12 cellular contexts compared by ENCODE assay signal in genomic region chr7:114415054-114415997, GRCh38. TPM values are rescaled to one million over a fixed set of nuclear protein-coding genes. Genes with fewer than 3 reads are reported as not detected.
A peak's percentile ranks its signal among the peaks of the same experiment; 100 is the strongest.
DNase-seq lines count a peak whose midpoint lies in the region; ATAC-seq and TF ChIP-seq lines count a peak whose summit lies in the region.
"Had no signal": no experiment of that assay in that cellular context is flagged by ENCODE, and none has a peak within 500 bp of the region (broad histone marks: within the 10 kb centered on the region; RNA-seq: fewer than 3 reads in every experiment).

No MANE protein-coding gene starts in this region.

- H3K79me2 ChIP-seq in OCI-LY3 (ENCODE audit: low read length) = no peaks in the 10 kb centered on the region

- H3K4me1 ChIP-seq in OCI-LY3 (ENCODE audit: low read length) (peaks cover 41% of the 10 kb centered on the region), psoas muscle (peaks cover 33% of the 10 kb centered on the region)

- H2AFZ ChIP-seq in OCI-LY3 (ENCODE audit: low read depth, low read length) = peak overlapping the region; percentile 61

- WGBS in psoas muscle, 3 donors = 6 to 10% (median 8%) methylated on average over 14 of the region's 14 CpGs

- no peaks in the 10 kb centered on the region for H3K9me3 Mint-ChIP-seq in natural killer cell treated with Interleukin-12 subunit alpha and Interleukin-12 subunit beta and Interleukin-15 and Interleukin-18, amount 100 ng/mL, for 72 hours
- no peaks in the 10 kb centered on the region for H3K9me3 Mint-ChIP-seq in progenitor cell of endocrine pancreas (ENCODE audit: low read depth)
- H3K9me3 Mint-ChIP-seq: HFFc6 had no signal

- H3K4me2 ChIP-seq in OCI-LY3 (ENCODE audit: low read length) = peak overlapping the region; percentile 91

- no peak for TF ChIP-seq CTCF in OCI-LY3 (IDR thresholded peaks at IDR 0.05; ENCODE audit: low read depth, low read length)
- no peak for TF ChIP-seq CTCF in fibroblast of pulmonary artery (IDR thresholded peaks at IDR 0.05; ENCODE audit: low read length, missing control alignments)
- no peak for TF ChIP-seq CTCF in psoas muscle (IDR thresholded peaks at IDR 0.05)
- no peak for TF ChIP-seq CTCF in progenitor cell of endocrine pancreas (IDR thresholded peaks at IDR 0.05; ENCODE audit: unreplicated experiment)

- H3K27ac ChIP-seq in OCI-LY3 (ENCODE audit: low read length) = no peak overlapping the region
- peak overlapping the region; percentile 88 for H3K27ac ChIP-seq in psoas muscle
- H3K27ac ChIP-seq: cardiac muscle cell had no signal

- no peaks in the 10 kb centered on the region for H4K20me1 ChIP-seq in OCI-LY3 (ENCODE audit: insufficient read depth, low read length)

- ATAC-seq in psoas muscle = peak; percentile 44 to 62 (median 54)
- ATAC-seq in natural killer cell treated with Interleukin-12 subunit alpha and Interleukin-12 subunit beta and Interleukin-15 and Interleukin-18, amount 100 ng/mL, for 72 hours = no peak

- H3K4me3 ChIP-seq in OCI-LY3 (ENCODE audit: low read length) = peak overlapping the region; percentile 72
- H3K4me3 ChIP-seq in fibroblast of pulmonary artery (replicated peaks; ENCODE audit: low read depth, low read length) = peak overlapping the region; percentile 45
- H3K4me3 ChIP-seq in psoas muscle = peak overlapping the region; percentile 57
- H3K4me3 ChIP-seq: cardiac muscle cell had no signal

- DNase-seq in DMS53 treated with DMSO at 0.1 percent for 48 hours (lab: John Stamatoyannopoulos, UW; ENCODE audit: unreplicated experiment) (peak; percentile 65), fibroblast of pulmonary artery (ENCODE audit: low read depth) (no peak), psoas muscle (no peak), progenitor cell of endocrine pancreas (ENCODE audit: low spot score, unreplicated experiment) (no peak), H4 (ENCODE audit: low spot score) (no peak), activated gamma-delta T cell (lab: John Stamatoyannopoulos, UW) (no peak)
- DNase-seq in natural killer cell treated with Interleukin-12 subunit alpha and Interleukin-12 subunit beta and Interleukin-15 and Interleukin-18, amount 100 ng/mL, for 72 hours (ENCODE audit: low spot score) = no peak
- DNase-seq: HFFc6 had no signal

- H3K36me3 ChIP-seq in OCI-LY3 (replicated peaks; ENCODE audit: low read depth, low read length) (no peaks in the 10 kb centered on the region), psoas muscle (ENCODE audit: insufficient read depth in 1 of 2, low read depth in 1 of 2) (no peaks in the 10 kb centered on the region)
- H3K36me3 ChIP-seq: cardiac muscle cell had no signal

- H3K27me3 ChIP-seq in OCI-LY3 (ENCODE audit: low read depth, low read length) = no peaks in the 10 kb centered on the region
- no peaks in the 10 kb centered on the region for H3K27me3 ChIP-seq in psoas muscle (ENCODE audit: insufficient read depth in 3 of 3, low read length in 2 of 3)
- H3K27me3 ChIP-seq: cardiac muscle cell had no signal

- intact Hi-C loops in psoas muscle (cut with DNase I) = loop anchor here (2.0 kb wide), 1 partner anchor 333 kb away; no protein-coding TSS in a partner anchor

- H3K9me3 ChIP-seq in OCI-LY3 (ENCODE audit: insufficient read depth, low read length) = no peaks in the 10 kb centered on the region
- no peaks in the 10 kb centered on the region for H3K9me3 ChIP-seq in psoas muscle

- no peak overlapping the region for H3K4me3 Mint-ChIP-seq in natural killer cell treated with Interleukin-12 subunit alpha and Interleukin-12 subunit beta and Interleukin-15 and Interleukin-18, amount 100 ng/mL, for 72 hours
- no peak overlapping the region for H3K4me3 Mint-ChIP-seq in progenitor cell of endocrine pancreas (ENCODE audit: low read depth)
- H3K4me3 Mint-ChIP-seq: HFFc6 had no signal

- H3K27me3 Mint-ChIP-seq in natural killer cell treated with Interleukin-12 subunit alpha and Interleukin-12 subunit beta and Interleukin-15 and Interleukin-18, amount 100 ng/mL, for 72 hours = no peaks in the 10 kb centered on the region
- no peaks in the 10 kb centered on the region for H3K27me3 Mint-ChIP-seq in progenitor cell of endocrine pancreas

- H3K36me3 Mint-ChIP-seq in natural killer cell treated with Interleukin-12 subunit alpha and Interleukin-12 subunit beta and Interleukin-15 and Interleukin-18, amount 100 ng/mL, for 72 hours = no peaks in the 10 kb centered on the region
- H3K36me3 Mint-ChIP-seq in progenitor cell of endocrine pancreas (ENCODE audit: insufficient read depth) = no peaks in the 10 kb centered on the region

- no peaks in the 10 kb centered on the region for H3K4me1 Mint-ChIP-seq in natural killer cell treated with Interleukin-12 subunit alpha and Interleukin-12 subunit beta and Interleukin-15 and Interleukin-18, amount 100 ng/mL, for 72 hours (ENCODE audit: low read depth in 2 of 2)
- H3K4me1 Mint-ChIP-seq in progenitor cell of endocrine pancreas (ENCODE audit: low read depth) = peaks cover 24% of the 10 kb centered on the region

- H3K27ac Mint-ChIP-seq in natural killer cell treated with Interleukin-12 subunit alpha and Interleukin-12 subunit beta and Interleukin-15 and Interleukin-18, amount 100 ng/mL, for 72 hours = no peak overlapping the region
- no peak overlapping the region for H3K27ac Mint-ChIP-seq in progenitor cell of endocrine pancreas
- H3K27ac Mint-ChIP-seq: HFFc6 had no signal

- peak overlapping the region; percentile 40 for H3K9ac ChIP-seq in OCI-LY3 (ENCODE audit: low read length)

RNA-seq across cellular contexts. Expression of gene FOXP2, which starts 0.7 kb away (rescaled TPM):
- total RNA-seq in psoas muscle = 1 to 10 TPM; 5.1 to 6.7 (median 6.2) TPM
- 1 to 10 TPM in 2 of 3 donors, under 1 TPM in 1; 0.35 to 4.3 (median 2.8) TPM for polyA plus RNA-seq in psoas muscle
- total RNA-seq in natural killer cell treated with Interleukin-12 subunit alpha and Interleukin-12 subunit beta and Interleukin-15 and Interleukin-18, amount 100 ng/mL, for 72 hours = not detected
- 4.3 and 5.8 TPM in 2 replicates for total RNA-seq in progenitor cell of endocrine pancreas
- 1.7 and 2.0 TPM in 2 replicates for total RNA-seq in H4 (2014; rRNA removed; shearing (Covaris generic))
- total RNA-seq: mononuclear cell; T-helper 2 cell treated with Interferon-gamma antibody and Interleukin-4, amounts not matched to agents 100 ng/mL and 5 ng/mL, for 36 hours had no signal

Comparison
In these comparisons a context has a peak if more than half of its experiments do, and no peak if none do; other contexts are left out.
1. ATAC-seq: peak in psoas muscle (4 of 4); none in natural killer cell treated with Interleukin-12 subunit alpha and Interleukin-12 subunit beta and Interleukin-15 and Interleukin-18, amount 100 ng/mL, for 72 hours (0 of 2).
2. Peak in every context shown above with its lines, with median percentiles within 50 percentile points of each other: H3K4me3 ChIP-seq.